ENCODE assay signal across 22 cellular contexts in the genomic region with DNA sequence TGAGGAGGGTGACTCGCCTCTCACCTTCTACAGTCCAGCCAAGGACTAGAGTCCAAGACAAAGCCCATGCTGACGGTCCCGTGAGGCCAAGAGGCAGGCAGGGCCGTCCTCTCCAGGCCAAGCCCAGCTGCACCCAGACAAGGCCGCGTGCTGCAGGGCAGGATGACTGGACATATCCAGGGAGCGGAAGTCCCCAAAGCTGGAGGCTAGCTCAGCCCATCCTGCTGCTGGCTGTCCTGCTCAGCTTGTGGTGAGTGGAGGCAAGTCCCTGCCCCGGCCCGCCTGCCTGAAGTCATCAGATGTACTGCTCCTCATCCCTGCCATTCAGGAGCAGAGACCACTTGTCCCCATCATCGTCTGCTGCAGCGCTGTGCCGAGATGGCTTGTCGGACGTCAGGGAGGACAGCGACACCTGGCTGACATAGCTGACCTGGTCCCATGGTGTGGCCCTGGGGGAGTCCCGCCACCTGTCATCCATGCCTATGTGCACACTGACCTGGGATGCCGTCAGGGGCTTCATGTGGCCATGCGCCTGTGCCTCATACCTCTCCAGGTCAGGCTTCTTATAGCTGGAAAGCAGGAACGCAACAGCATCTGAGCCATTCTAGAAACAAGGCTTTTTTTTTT.
DNase-seq lines count a peak whose midpoint lies in the region; ATAC-seq and TF ChIP-seq lines count a peak whose summit lies in the region.
"Had no signal": no experiment of that assay in that cellular context is flagged by ENCODE, and none has a peak within 500 bp of the region (broad histone marks: within the 10 kb centered on the region; RNA-seq: fewer than 3 reads in every experiment).

No MANE protein-coding gene starts in this region.

- no peaks in the 10 kb centered on the region for H3K27me3 Mint-ChIP-seq in WTC11 (ENCODE audit: low read depth)

- H3K9me3 ChIP-seq in IMR-90 (ENCODE audit: control insufficient read depth, insufficient read depth, low read length) (no peaks in the 10 kb centered on the region), lower lobe of right lung (no peaks in the 10 kb centered on the region), colonic mucosa (no peaks in the 10 kb centered on the region)
- H3K9me3 ChIP-seq: Caco-2, MG63 had no signal

- H3K36me3 Mint-ChIP-seq in WTC11 = no peaks in the 10 kb centered on the region
- H3K36me3 Mint-ChIP-seq: CD8-positive, alpha-beta T cell had no signal

- ATAC-seq in IMR-90 (ENCODE audit: low read depth) (no peak), WTC11 (0 out of 2 replicates have a peak, but pooled peaks have one; percentile 19), lower lobe of right lung (peak; percentile 10 to 30), sciatic nerve (peak; percentile 26), HG03159 (IDR thresholded peaks at IDR 0.05; ENCODE audit: unreplicated experiment) (no peak), GM21825 (IDR thresholded peaks at IDR 0.05; ENCODE audit: unreplicated experiment) (no peak)
- ATAC-seq: CD8-positive, alpha-beta T cell; Panc1 had no signal

- H3K4me1 ChIP-seq in IMR-90 (ENCODE audit: control insufficient read depth, insufficient read depth, low read length) (no peaks in the 10 kb centered on the region), lower lobe of right lung (no peaks in the 10 kb centered on the region), colonic mucosa (no peaks in the 10 kb centered on the region)
- H3K4me1 ChIP-seq: Caco-2 had no signal

- no peak overlapping the region for H3K27ac Mint-ChIP-seq in WTC11
- H3K27ac Mint-ChIP-seq: CD8-positive, alpha-beta T cell had no signal

- H3K4me1 Mint-ChIP-seq in WTC11 = 0 out of 2 replicates have a peak, but pooled peaks cover 3% of the 10 kb centered on the region

- H3K9ac ChIP-seq in IMR-90 (ENCODE audit: low read depth, low read length) = no peak overlapping the region
- no peak overlapping the region for H3K9ac ChIP-seq in colonic mucosa (ENCODE audit: low read depth in 2 of 2, low read length in 2 of 2)

- no peaks in the 10 kb centered on the region for H3K27me3 ChIP-seq in IMR-90 (ENCODE audit: control insufficient read depth, insufficient read depth, low read length)
- no peaks in the 10 kb centered on the region for H3K27me3 ChIP-seq in lower lobe of right lung (ENCODE audit: low read depth)
- H3K27me3 ChIP-seq in colonic mucosa = no peaks in the 10 kb centered on the region
- H3K27me3 ChIP-seq: MG63 had no signal

- H3K36me3 ChIP-seq in IMR-90 (ENCODE audit: control insufficient read depth, insufficient read depth, low read length) (peaks cover 1% of the 10 kb centered on the region; the same call in 1 of the 2 replicates), lower lobe of right lung (peaks cover 9% of the 10 kb centered on the region), colonic mucosa (no peaks in the 10 kb centered on the region)
- H3K36me3 ChIP-seq: MG63 had no signal

- H3K4me3 Mint-ChIP-seq in WTC11 = no peak overlapping the region
- H3K4me3 Mint-ChIP-seq: CD8-positive, alpha-beta T cell had no signal

- H3K23ac ChIP-seq in IMR-90 (ENCODE audit: low read depth, low read length) = no peak overlapping the region

- H3K14ac ChIP-seq in IMR-90 (replicated peaks; ENCODE audit: low read depth, low read length) = no peak overlapping the region

- CTCF ChIA-PET in IMR-90 (lab: Yijun Ruan, JAX) (no interaction called here), WTC11 (lab: Charles Lee) (interaction anchor here (1.3 to 3.4 kb wide), 4 partner anchors 30 to 194 kb away, joined by 4 to 66 read pairs (median 6); partner anchors contain the start of gene NEK5)

- no peak for TF ChIP-seq CTCF in IMR-90 (conservative IDR thresholded peaks at IDR 0.05; ENCODE audit: low read depth, low read length)
- TF ChIP-seq CTCF in WTC11 (IDR thresholded peaks at IDR 0.05) = no peak
- TF ChIP-seq CTCF in lower lobe of right lung (IDR thresholded peaks at IDR 0.05) = no peak
- TF ChIP-seq CTCF in colonic mucosa (IDR thresholded peaks at IDR 0.05) = no peak

- no peak overlapping the region for H3K56ac ChIP-seq in IMR-90 (ENCODE audit: extremely low read depth, insufficient read depth, low read length)

- no peak overlapping the region for H4K5ac ChIP-seq in IMR-90 (ENCODE audit: low read depth, low read length)

- no peak overlapping the region for H2BK5ac ChIP-seq in IMR-90 (ENCODE audit: low read depth, low read length, poor library complexity, severe bottlenecking)

- no peak overlapping the region for H3K4me2 ChIP-seq in IMR-90 (ENCODE audit: low read depth, low read length)

- WGBS in IMR-90 (ENCODE audit: extremely low coverage in 2 of 2, insufficient read length in 1 of 2), 2 experiments = 78% methylated on average over 10 of the region's 19 CpGs; no CpG with 5 or more reads in 1 of the 2 experiments

- H3K18ac ChIP-seq in IMR-90 (ENCODE audit: low read depth, low read length) = no peak overlapping the region

- H2AK5ac ChIP-seq in IMR-90 (ENCODE audit: low read depth, low read length) = no peak overlapping the region

- no peak for TF ChIP-seq RAD21 in IMR-90 (IDR thresholded peaks at IDR 0.05; ENCODE audit: low read length)

- no peak overlapping the region for H4K8ac ChIP-seq in IMR-90 (ENCODE audit: low read depth in 2 of 2, low read length in 2 of 2)

- H3K79me1 ChIP-seq in IMR-90 (ENCODE audit: low read depth in 1 of 2, low read length in 2 of 2) = no peaks in the 10 kb centered on the region

- POLR2A ChIA-PET in IMR-90 (lab: Charles Lee; ENCODE audit: unreplicated experiment) = no interaction called here
- POLR2A ChIA-PET in WTC11 (lab: Charles Lee) = no interaction called here

- no peaks in the 10 kb centered on the region for H3K9me3 Mint-ChIP-seq in WTC11
- H3K9me3 Mint-ChIP-seq: CD8-positive, alpha-beta T cell had no signal

- no peak overlapping the region for H3K27ac ChIP-seq in IMR-90 (ENCODE audit: insufficient read depth, low read length)
- H3K27ac ChIP-seq in lower lobe of right lung = no peak overlapping the region
- H3K27ac ChIP-seq in colonic mucosa = no peak overlapping the region
- H3K27ac ChIP-seq: RWPE1 had no signal

- intact Hi-C loops in IMR-90 (cut with micrococcal nuclease) = no loop called here
- intact Hi-C loops in lower lobe of right lung (cut with DNase I) = no loop called here
- intact Hi-C loops in sciatic nerve (cut with DNase I) = no loop called here
- intact Hi-C loops in colonic mucosa (cut with DNase I) = loop anchor here (5.0 kb wide), 1 partner anchor 193 kb away; the partner anchor contains the start of gene NEK5

- H3K4ac ChIP-seq in IMR-90 (ENCODE audit: low read depth, low read length) = no peak overlapping the region

- H4K20me1 ChIP-seq in IMR-90 (ENCODE audit: insufficient read depth, low read length) = no peaks in the 10 kb centered on the region

- BruUV-seq in IMR-90 (replicated peaks; lab: Mats Ljungman, UMichigan) = no TSS peak

- H2BK15ac ChIP-seq in IMR-90 (ENCODE audit: low read depth, low read length) = no peak overlapping the region

- DNase-seq in IMR-90 (no peak), WTC11 (ENCODE audit: low spot score) (no peak), lower lobe of right lung (no peak), sciatic nerve (ENCODE audit: low spot score) (no peak), colonic mucosa (no peak)
- DNase-seq: C1 segment of cervical spinal cord; Caco-2; CD8-positive, alpha-beta T cell; GDM1; KG1; MG63; NCI-H1694 treated with DMSO at 0.1 percent for 48 hours; NCI-H2081 treated with DMSO at 0.1 percent for 48 hours; NCI-H2171; NCI-H226; NCI-H510A; NCI-H69; SHP77 had no signal

- in situ Hi-C loops in IMR-90 (cut with MboI; ENCODE audit: low sequenced_read_pairs) = no loop called here

- no peak overlapping the region for H4K91ac ChIP-seq in IMR-90 (ENCODE audit: insufficient read depth, low read depth, low read length)

- peak overlapping the region; percentile 63 for H2AK9ac ChIP-seq in IMR-90 (replicated peaks; ENCODE audit: low read depth, low read length, poor library complexity)

- H3K4me3 ChIP-seq in IMR-90 (ENCODE audit: insufficient read depth, low read depth, low read length) (no peak overlapping the region), lower lobe of right lung (no peak overlapping the region), colonic mucosa (no peak overlapping the region)
- H3K4me3 ChIP-seq: MG63 had no signal

- no peak for TF ChIP-seq POLR2A in IMR-90 (IDR thresholded peaks at IDR 0.05; ENCODE audit: low read depth, low read length)

- H2AFZ ChIP-seq in IMR-90 (replicated peaks; ENCODE audit: low read length, poor library complexity) = no peak overlapping the region

- H3K9me1 ChIP-seq in IMR-90 (ENCODE audit: insufficient read depth, low read length) = 0 out of 2 replicates have a peak, but pooled peaks cover 3% of the 10 kb centered on the region

- dilution Hi-C loops in IMR-90 (cut with HindIII; ENCODE audit: low sequenced_read_pairs, unreplicated experiment) = no loop called here

- H2BK120ac ChIP-seq in IMR-90 (ENCODE audit: low read depth, low read length) = no peak overlapping the region

- no peak overlapping the region for H2BK20ac ChIP-seq in IMR-90 (ENCODE audit: low read depth, low read length)

TF ChIP-seq in IMR-90, 13 proteins besides CTCF, POLR2A, EP300 and RAD21 (continues in another document):
- TF ChIP-seq RFX5 (IDR thresholded peaks at IDR 0.05; ENCODE audit: low read depth, low read length) = no peak
- TF ChIP-seq ELK1 (IDR thresholded peaks at IDR 0.05; ENCODE audit: borderline replicate concordance, low read depth, low read length) = no peak
- no peak for TF ChIP-seq MAFK (IDR thresholded peaks at IDR 0.05; ENCODE audit: low read depth, low read length)

TF ChIP-seq in WTC11, 78 proteins besides CTCF, POLR2A, EP300 and RAD21 (continues in another document):
- TF ChIP-seq TEAD1 (CRISPR knock-in tag; IDR thresholded peaks at IDR 0.05) = no peak

Comparison
In these comparisons a context has a peak if more than half of its experiments do, and no peak if none do; other contexts are left out.
1. ATAC-seq: peak in WTC11 (single experiment), lower lobe of right lung (2 of 2) and sciatic nerve (single experiment); none in IMR-90 (single experiment), HG03159 (single experiment) and GM21825 (single experiment).